In the genomic region with DNA sequence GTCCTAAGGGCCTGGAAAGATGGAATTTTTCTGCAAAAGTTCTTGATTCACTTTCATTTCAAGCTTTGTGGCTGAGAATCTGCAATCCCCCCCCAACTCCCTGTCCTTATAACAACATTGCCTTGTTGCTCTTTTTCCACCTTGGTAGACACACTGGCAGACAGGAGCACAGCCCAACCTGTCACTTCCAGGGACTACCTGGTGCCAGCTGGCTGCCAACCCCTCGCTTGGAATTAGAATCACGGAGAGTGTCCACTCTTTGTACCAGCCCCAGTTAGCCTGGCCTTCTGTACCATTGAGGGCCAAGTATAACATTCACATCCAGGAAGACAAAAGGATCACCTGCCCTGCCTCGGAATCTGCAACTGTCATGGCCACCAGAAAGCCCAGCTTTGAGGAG, we compare ENCODE assay signal across 33 cellular contexts.
"Had no signal": no experiment of that assay in that cellular context is flagged by ENCODE, and none has a peak within 500 bp of the region (broad histone marks: within the 10 kb centered on the region; RNA-seq: fewer than 3 reads in every experiment).

No MANE protein-coding gene starts in this region.

- H3K27ac Mint-ChIP-seq: activated CD4-positive, alpha-beta memory T cell treated with anti-CD3 and anti-CD28 coated beads for 36 hours; activated CD4-positive, alpha-beta T cell treated with anti-CD3 and anti-CD28 coated beads for 36 hours; activated CD4-positive, alpha-beta T cell treated with anti-CD3 and anti-CD28 coated beads, Interleukin-2, amount 10 ng/mL, durations not matched to agents 24 days and 14 days; activated CD8-positive, alpha-beta memory T cell treated with anti-CD3 and anti-CD28 coated beads, Interleukin-2, amount 10 ng/mL, durations not matched to agents 7 days and 5 days; activated CD8-positive, alpha-beta T cell treated with anti-CD3 and anti-CD28 coated beads, Interleukin-2, amount 10 ng/mL, durations not matched to agents 7 days and 5 days; activated naive CD4-positive, alpha-beta T cell treated with anti-CD3 and anti-CD28 coated beads for 36 hours; activated naive CD4-positive, alpha-beta T cell treated with anti-CD3 and anti-CD28 coated beads, Interleukin-2, amount 50 U/mL, for 24 hours; activated naive CD8-positive, alpha-beta T cell treated with anti-CD3 and anti-CD28 coated beads for 36 hours; activated naive CD8-positive, alpha-beta T cell treated with anti-CD3 and anti-CD28 coated beads, Interleukin-2, amount 50 U/mL, for 24 hours; activated T-helper 1 cell treated with anti-CD3 and anti-CD28 coated beads, Interleukin-12 subunit alpha, Interleukin-12 subunit beta, Interleukin-2, Interleukin-4 antibody, amounts not matched to agents 30 ng/mL and 10 ng/mL and 1 ng/mL, durations not matched to agents 14 hours and 24 hours and 36 hours; activated T-helper 2 cell treated with anti-CD3 and anti-CD28 coated beads, Interferon-gamma antibody, Interleukin-2, Interleukin-4, amounts not matched to agents 10 μg/mL and 5 μg/mL and 100 μg/mL, durations not matched to agents 14 hours and 24 hours and 36 hours; dendritic cell treated with granulocyte-macrophage colony-stimulating factor and Interleukin-4, amounts not matched to agents 40 ng/mL and 50 ng/mL, for 4 days; endodermal cell; T-helper 17 cell; T-helper 2 cell treated with Interferon-gamma antibody and Interleukin-4, amounts not matched to agents 5 μg/mL and 100 μg/mL, for 36 hours had no signal

- H3K27ac ChIP-seq: adrenal gland, body of pancreas, coronary artery, dorsolateral prefrontal cortex, foreskin keratinocyte, gastroesophageal sphincter had no signal

- ATAC-seq: activated CD4-positive, alpha-beta T cell treated with anti-CD3 and anti-CD28 coated beads for 36 hours; activated CD8-positive, alpha-beta memory T cell treated with anti-CD3 and anti-CD28 coated beads, Interleukin-2, amount 10 ng/mL, durations not matched to agents 7 days and 5 days; activated CD8-positive, alpha-beta T cell treated with anti-CD3 and anti-CD28 coated beads, Interleukin-2, amount 10 ng/mL, durations not matched to agents 7 days and 5 days; activated naive CD8-positive, alpha-beta T cell treated with anti-CD3 and anti-CD28 coated beads, Interleukin-2, amount 50 U/mL, for 24 hours; body of pancreas; esophagus mucosa; foreskin keratinocyte; gastroesophageal sphincter; T-helper 17 cell had no signal

- H3K36me3 ChIP-seq: adrenal gland had no signal

- H3K36me3 Mint-ChIP-seq: activated CD4-positive, alpha-beta memory T cell treated with anti-CD3 and anti-CD28 coated beads for 36 hours; activated CD8-positive, alpha-beta memory T cell treated with anti-CD3 and anti-CD28 coated beads, Interleukin-2, amount 10 ng/mL, durations not matched to agents 7 days and 5 days; activated naive CD4-positive, alpha-beta T cell treated with anti-CD3 and anti-CD28 coated beads, Interleukin-2, amount 50 U/mL, for 24 hours; activated naive CD8-positive, alpha-beta T cell treated with anti-CD3 and anti-CD28 coated beads for 36 hours had no signal

- H3K9me3 Mint-ChIP-seq: activated CD4-positive, alpha-beta memory T cell treated with anti-CD3 and anti-CD28 coated beads for 36 hours; activated CD4-positive, alpha-beta T cell treated with anti-CD3 and anti-CD28 coated beads, Interleukin-2, amount 10 ng/mL, durations not matched to agents 24 days and 14 days; activated naive CD4-positive, alpha-beta T cell treated with anti-CD3 and anti-CD28 coated beads for 36 hours; activated naive CD4-positive, alpha-beta T cell treated with anti-CD3 and anti-CD28 coated beads, Interleukin-2, amount 50 U/mL, for 24 hours; activated naive CD8-positive, alpha-beta T cell treated with anti-CD3 and anti-CD28 coated beads for 36 hours; activated naive CD8-positive, alpha-beta T cell treated with anti-CD3 and anti-CD28 coated beads, Interleukin-2, amount 50 U/mL, for 24 hours; activated T-helper 1 cell treated with anti-CD3 and anti-CD28 coated beads, Interleukin-12 subunit alpha, Interleukin-12 subunit beta, Interleukin-2, Interleukin-4 antibody, amounts not matched to agents 30 ng/mL and 10 ng/mL and 1 ng/mL, durations not matched to agents 14 hours and 24 hours and 36 hours; activated T-helper 2 cell treated with anti-CD3 and anti-CD28 coated beads, Interferon-gamma antibody, Interleukin-2, Interleukin-4, amounts not matched to agents 10 μg/mL and 5 μg/mL and 100 μg/mL, durations not matched to agents 14 hours and 24 hours and 36 hours; dendritic cell treated with granulocyte-macrophage colony-stimulating factor and Interleukin-4, amounts not matched to agents 40 ng/mL and 50 ng/mL, for 4 days; endodermal cell; T-helper 2 cell treated with Interferon-gamma antibody and Interleukin-4, amounts not matched to agents 5 μg/mL and 100 μg/mL, for 36 hours had no signal

- H3K4me3 Mint-ChIP-seq: activated CD4-positive, alpha-beta memory T cell treated with anti-CD3 and anti-CD28 coated beads for 36 hours; activated CD4-positive, alpha-beta T cell treated with anti-CD3 and anti-CD28 coated beads for 36 hours; activated CD4-positive, alpha-beta T cell treated with anti-CD3 and anti-CD28 coated beads, Interleukin-2, amount 10 ng/mL, durations not matched to agents 24 days and 14 days; activated CD8-positive, alpha-beta memory T cell treated with anti-CD3 and anti-CD28 coated beads, Interleukin-2, amount 10 ng/mL, durations not matched to agents 7 days and 5 days; activated CD8-positive, alpha-beta T cell treated with anti-CD3 and anti-CD28 coated beads, Interleukin-2, amount 10 ng/mL, durations not matched to agents 7 days and 5 days; activated naive CD4-positive, alpha-beta T cell treated with anti-CD3 and anti-CD28 coated beads for 36 hours; activated naive CD4-positive, alpha-beta T cell treated with anti-CD3 and anti-CD28 coated beads, Interleukin-2, amount 50 U/mL, for 24 hours; activated naive CD8-positive, alpha-beta T cell treated with anti-CD3 and anti-CD28 coated beads for 36 hours; activated naive CD8-positive, alpha-beta T cell treated with anti-CD3 and anti-CD28 coated beads, Interleukin-2, amount 50 U/mL, for 24 hours; activated T-helper 1 cell treated with anti-CD3 and anti-CD28 coated beads, Interleukin-12 subunit alpha, Interleukin-12 subunit beta, Interleukin-2, Interleukin-4 antibody, amounts not matched to agents 30 ng/mL and 10 ng/mL and 1 ng/mL, durations not matched to agents 14 hours and 24 hours and 36 hours; dendritic cell treated with granulocyte-macrophage colony-stimulating factor and Interleukin-4, amounts not matched to agents 40 ng/mL and 50 ng/mL, for 4 days; endodermal cell; T-helper 17 cell; T-helper 2 cell treated with Interferon-gamma antibody and Interleukin-4, amounts not matched to agents 5 μg/mL and 100 μg/mL, for 36 hours had no signal

- H3K4me3 ChIP-seq: adrenal gland, body of pancreas, coronary artery, dorsolateral prefrontal cortex, gastroesophageal sphincter had no signal

- H3K4me1 Mint-ChIP-seq: activated CD4-positive, alpha-beta T cell treated with anti-CD3 and anti-CD28 coated beads for 36 hours; activated CD4-positive, alpha-beta T cell treated with anti-CD3 and anti-CD28 coated beads, Interleukin-2, amount 10 ng/mL, durations not matched to agents 24 days and 14 days; activated CD8-positive, alpha-beta memory T cell treated with anti-CD3 and anti-CD28 coated beads, Interleukin-2, amount 10 ng/mL, durations not matched to agents 7 days and 5 days; activated naive CD4-positive, alpha-beta T cell treated with anti-CD3 and anti-CD28 coated beads, Interleukin-2, amount 50 U/mL, for 24 hours; activated naive CD8-positive, alpha-beta T cell treated with anti-CD3 and anti-CD28 coated beads for 36 hours; activated naive CD8-positive, alpha-beta T cell treated with anti-CD3 and anti-CD28 coated beads, Interleukin-2, amount 50 U/mL, for 24 hours; T-helper 17 cell had no signal

- H3K4me1 ChIP-seq: adrenal gland, body of pancreas, foreskin keratinocyte, gastroesophageal sphincter had no signal

- H3K9me3 ChIP-seq: adrenal gland, body of pancreas, gastroesophageal sphincter had no signal

- DNase-seq: activated CD4-positive, alpha-beta memory T cell treated with anti-CD3 and anti-CD28 coated beads for 36 hours; activated CD4-positive, alpha-beta T cell treated with anti-CD3 and anti-CD28 coated beads for 36 hours; activated CD4-positive, alpha-beta T cell treated with anti-CD3 and anti-CD28 coated beads, Interleukin-2, amount 10 ng/mL, durations not matched to agents 24 days and 14 days; activated CD4-positive, CD25-positive, alpha-beta regulatory T cell; activated CD4-positive, CD25-positive, alpha-beta regulatory T cell treated with anti-CD3 and anti-CD28 coated beads, Interleukin-2, amount 50 U/mL, for 72 hours; activated CD8-positive, alpha-beta memory T cell treated with anti-CD3 and anti-CD28 coated beads, Interleukin-2, amount 10 ng/mL, durations not matched to agents 7 days and 5 days; activated CD8-positive, alpha-beta memory T cell treated with anti-CD3 and anti-CD28 coated beads, Interleukin-2, amount 50 U/mL, for 4 hours; activated CD8-positive, alpha-beta T cell treated with anti-CD3 and anti-CD28 coated beads, Interleukin-2, amount 10 ng/mL, durations not matched to agents 7 days and 5 days; activated effector memory CD4-positive, alpha-beta T cell treated with anti-CD3 and anti-CD28 coated beads, Interleukin-2, amount 50 U/mL, for 16 hours; activated naive CD4-positive, alpha-beta T cell treated with anti-CD3 and anti-CD28 coated beads for 36 hours; activated naive CD8-positive, alpha-beta T cell treated with anti-CD3 and anti-CD28 coated beads for 36 hours; activated naive CD8-positive, alpha-beta T cell treated with anti-CD3 and anti-CD28 coated beads, Interleukin-2, amount 50 U/mL, for 24 hours; activated T-cell treated with anti-CD3 and anti-CD28 coated beads, Interleukin-2, amount 50 U/mL, for 1 hour; activated T-cell treated with anti-CD3 and anti-CD28 coated beads, Interleukin-2, amount 50 U/mL, for 48 hours; adrenal gland; amygdala; aorta; body of pancreas; caudate nucleus; dorsolateral prefrontal cortex; effector memory CD4-positive, alpha-beta T cell; endodermal cell; foreskin keratinocyte; T-helper 1 cell; T-helper 17 cell had no signal

- H3K27me3 ChIP-seq: adrenal gland, body of pancreas, dorsolateral prefrontal cortex, gastroesophageal sphincter had no signal
